18 cellular contexts compared by ENCODE assay signal in genomic region chr5:125455041-125455440, GRCh38.
"Had no signal": no experiment of that assay in that cellular context is flagged by ENCODE, and none has a peak within 500 bp of the region (broad histone marks: within the 10 kb centered on the region; RNA-seq: fewer than 3 reads in every experiment).

No MANE protein-coding gene starts in this region.

- DNase-seq: activated CD4-positive, alpha-beta T cell treated with anti-CD3 and anti-CD28 coated beads for 48 hours; activated effector memory CD4-positive, alpha-beta T cell treated with Interleukin-2 at 50 U/mL for 16 hours; activated T-cell treated with anti-CD3 and anti-CD28 coated beads, Interleukin-2, amount 50 U/mL, for 24 hours; cortex of kidney; effector memory CD8-positive, alpha-beta T cell; foreskin melanocyte; heart left ventricle; left ventricle myocardium superior; mesenchymal stem cell; nephron progenitor cell; ovary; sigmoid colon; stimulated activated CD4-positive, alpha-beta T cell treated with anti-CD3 and anti-CD28 coated beads, Interleukin-4, amount 100 ng/mL, for 1 hour; stomach; T-helper 17 cell had no signal

- H3K27ac ChIP-seq: heart left ventricle, ovary, sigmoid colon, stomach, thoracic aorta had no signal

- H3K27me3 ChIP-seq: heart left ventricle, ovary, sigmoid colon, stomach had no signal

- H3K9me3 ChIP-seq: ovary, sigmoid colon, stomach, thoracic aorta had no signal

- H3K36me3 ChIP-seq: heart left ventricle, ovary, sigmoid colon, stomach, thoracic aorta had no signal

- H3K4me1 ChIP-seq: heart left ventricle, sigmoid colon, stomach had no signal

- ATAC-seq: activated naive CD4-positive, alpha-beta T cell treated with anti-CD3 and anti-CD28 coated beads, Interleukin-2, amount 50 U/mL, for 72 hours; effector memory CD8-positive, alpha-beta T cell; heart left ventricle; left ventricle myocardium superior; T-helper 17 cell; WTC11 had no signal

- H3K4me3 ChIP-seq: heart left ventricle, ovary, sigmoid colon, stomach, thoracic aorta had no signal
